ENCODE assay signal across 13 cellular contexts in genomic region chr2:33153008-33153407, GRCh38.
DNase-seq lines count a peak whose midpoint lies in the region; ATAC-seq and TF ChIP-seq lines count a peak whose summit lies in the region.
"Had no signal": no experiment of that assay in that cellular context is flagged by ENCODE, and none has a peak within 500 bp of the region (broad histone marks: within the 10 kb centered on the region; RNA-seq: fewer than 3 reads in every experiment).

No MANE protein-coding gene starts in this region.

- no peak overlapping the region for H3K4me3 Mint-ChIP-seq in activated CD4-positive, alpha-beta memory T cell treated with anti-CD3 and anti-CD28 coated beads for 36 hours
- H3K4me3 Mint-ChIP-seq: activated naive CD4-positive, alpha-beta T cell treated with anti-CD3 and anti-CD28 coated beads, Interleukin-2, amount 10 ng/mL, durations not matched to agents 7 days and 5 days had no signal

- no peaks in the 10 kb centered on the region for H3K27me3 Mint-ChIP-seq in activated CD4-positive, alpha-beta memory T cell treated with anti-CD3 and anti-CD28 coated beads for 36 hours
- H3K27me3 Mint-ChIP-seq: activated naive CD4-positive, alpha-beta T cell treated with anti-CD3 and anti-CD28 coated beads, Interleukin-2, amount 10 ng/mL, durations not matched to agents 7 days and 5 days had no signal

- peak overlapping the region; percentile 4; the same call in 1 of the 2 replicates for H3K4me3 ChIP-seq in ACC112 (ENCODE audit: low read depth, low read length)
- no peak overlapping the region for H3K4me3 ChIP-seq in cardiac fibroblast (replicated peaks in 1 of 2; ENCODE audit: low read depth in 2 of 2, low read length in 2 of 2)

- CTCF ChIA-PET in activated CD4-positive, alpha-beta memory T cell treated with anti-CD3 and anti-CD28 coated beads for 36 hours (lab: Charles Lee) = no interaction called here

- 0 out of 2 replicates have a peak, but pooled peaks cover 3% of the 10 kb centered on the region for H3K36me3 ChIP-seq in ACC112 (ENCODE audit: insufficient read depth, low read length)

- intact Hi-C loops in activated CD4-positive, alpha-beta memory T cell treated with anti-CD3 and anti-CD28 coated beads for 36 hours (cut with micrococcal nuclease) = no loop called here

- TF ChIP-seq CTCF in cardiac fibroblast (IDR thresholded peaks at IDR 0.05; ENCODE audit: low read depth, low read length) = no peak

- no peaks in the 10 kb centered on the region for H3K4me1 Mint-ChIP-seq in activated CD4-positive, alpha-beta memory T cell treated with anti-CD3 and anti-CD28 coated beads for 36 hours (ENCODE audit: low read depth)
- H3K4me1 Mint-ChIP-seq: activated naive CD4-positive, alpha-beta T cell treated with anti-CD3 and anti-CD28 coated beads, Interleukin-2, amount 10 ng/mL, durations not matched to agents 7 days and 5 days had no signal

- H3K27ac Mint-ChIP-seq in activated CD4-positive, alpha-beta memory T cell treated with anti-CD3 and anti-CD28 coated beads for 36 hours = no peak overlapping the region
- H3K27ac Mint-ChIP-seq: activated naive CD4-positive, alpha-beta T cell treated with anti-CD3 and anti-CD28 coated beads, Interleukin-2, amount 10 ng/mL, durations not matched to agents 7 days and 5 days had no signal

- peak overlapping the region; percentile 41 for H2AFZ ChIP-seq in ACC112 (ENCODE audit: low read length, unreplicated experiment)

- H3K36me3 Mint-ChIP-seq in activated CD4-positive, alpha-beta memory T cell treated with anti-CD3 and anti-CD28 coated beads for 36 hours = no peaks in the 10 kb centered on the region
- H3K36me3 Mint-ChIP-seq: activated naive CD4-positive, alpha-beta T cell treated with anti-CD3 and anti-CD28 coated beads, Interleukin-2, amount 10 ng/mL, durations not matched to agents 7 days and 5 days had no signal

- POLR2A ChIA-PET in activated CD4-positive, alpha-beta memory T cell treated with anti-CD3 and anti-CD28 coated beads for 36 hours (lab: Charles Lee) = no interaction called here

- peak; percentile 34 for DNase-seq in M059J (ENCODE audit: low read depth)
- DNase-seq in cardiac fibroblast (ENCODE audit: low read depth in 2 of 2) = peak; percentile 67 to 95
- peak; percentile 91 for DNase-seq in iris pigment epithelial cell (ENCODE audit: low read depth)
- no peak for DNase-seq in activated CD4-positive, alpha-beta memory T cell treated with anti-CD3 and anti-CD28 coated beads for 36 hours
- DNase-seq in NCI-H446 treated with DMSO at 0.1 percent for 48 hours (lab: John Stamatoyannopoulos, UW) = no peak
- no peak for DNase-seq in NCI-H345 treated with DMSO at 0.1 percent for 48 hours (lab: John Stamatoyannopoulos, UW; ENCODE audit: unreplicated experiment)
- DNase-seq: activated naive CD4-positive, alpha-beta T cell treated with anti-CD3 and anti-CD28 coated beads, Interleukin-2, amount 10 ng/mL, durations not matched to agents 7 days and 5 days; Caco-2; right cardiac atrium; stimulated activated naive CD4-positive, alpha-beta T cell had no signal

- no peaks in the 10 kb centered on the region for H3K9me3 Mint-ChIP-seq in activated CD4-positive, alpha-beta memory T cell treated with anti-CD3 and anti-CD28 coated beads for 36 hours
- H3K9me3 Mint-ChIP-seq: activated naive CD4-positive, alpha-beta T cell treated with anti-CD3 and anti-CD28 coated beads, Interleukin-2, amount 10 ng/mL, durations not matched to agents 7 days and 5 days had no signal

- ATAC-seq in HG03457 (IDR thresholded peaks at IDR 0.05; ENCODE audit: unreplicated experiment) = no peak

- peaks cover 46% of the 10 kb centered on the region for H3K79me2 ChIP-seq in ACC112 (ENCODE audit: control insufficient read depth, insufficient read depth, low read length, unreplicated experiment)

- peak overlapping the region; percentile 93 for H3K27ac ChIP-seq in ACC112 (ENCODE audit: low read depth, low read length)
- H3K27ac ChIP-seq: VCaP had no signal

- peaks cover 45% of the 10 kb centered on the region for H3K4me1 ChIP-seq in ACC112 (ENCODE audit: control insufficient read depth, insufficient read depth, low read length, unreplicated experiment)
- H3K4me1 ChIP-seq: Caco-2 had no signal

- H3K27me3 ChIP-seq in ACC112 (ENCODE audit: insufficient read depth, low read length) = no peaks in the 10 kb centered on the region

Comparison
In these comparisons a context has a peak if more than half of its experiments do, and no peak if none do; other contexts are left out.
1. DNase-seq: peak in M059J (single experiment), cardiac fibroblast (2 of 2) and iris pigment epithelial cell (single experiment); none in activated CD4-positive, alpha-beta memory T cell treated with anti-CD3 and anti-CD28 coated beads for 36 hours (single experiment), NCI-H446 treated with DMSO at 0.1 percent for 48 hours (single experiment) and NCI-H345 treated with DMSO at 0.1 percent for 48 hours (single experiment).